Comparison of ENCODE assay signal across 8 cellular contexts in genomic region chr20:37345339-37346231, GRCh38. TPM values are rescaled to one million over a fixed set of nuclear protein-coding genes. Genes with fewer than 3 reads are reported as not detected.
DNase-seq lines count a peak whose midpoint lies in the region; ATAC-seq and TF ChIP-seq lines count a peak whose summit lies in the region.

Gene SRC (plus strand): TSS chr20:37346140. CDS start chr20:37384154, 38,014 bp downstream.

- H3K4me3 Mint-ChIP-seq in dendritic cell treated with granulocyte-macrophage colony-stimulating factor and Interleukin-4, amounts not matched to agents 40 ng/mL and 50 ng/mL, for 4 days: peak within 1 kb of the TSS; percentile 71

- H3K4me1 ChIP-seq in ACC112 (ENCODE audit: control insufficient read depth, insufficient read depth, low read length, unreplicated experiment): peaks cover 20% of the 10 kb centered on the region

- peak within 1 kb of the TSS; percentile 81 for H3K4me3 ChIP-seq in ACC112 (ENCODE audit: low read depth, low read length)

- in situ Hi-C loops in GM18951 (cut with MboI; ENCODE audit: low sequenced_read_pairs, unreplicated experiment): no loop called here

- TF ChIP-seq POLR2A in GM18951 (IDR thresholded peaks at IDR 0.05; ENCODE audit: extremely low read depth, insufficient read depth, insufficient read length): peak; percentile 54

- intact Hi-C loops in dendritic cell treated with granulocyte-macrophage colony-stimulating factor and Interleukin-4, amounts not matched to agents 40 ng/mL and 50 ng/mL, for 4 days (cut with micrococcal nuclease): loop anchor here (1.0 to 5.0 kb wide), 2 partner anchors 8 to 37 kb away; no protein-coding TSS in a partner anchor

- peaks cover 26% of the 10 kb centered on the region for H3K36me3 Mint-ChIP-seq in dendritic cell treated with granulocyte-macrophage colony-stimulating factor and Interleukin-4, amounts not matched to agents 40 ng/mL and 50 ng/mL, for 4 days (ENCODE audit: low read depth)

- H3K27me3 Mint-ChIP-seq in dendritic cell treated with granulocyte-macrophage colony-stimulating factor and Interleukin-4, amounts not matched to agents 40 ng/mL and 50 ng/mL, for 4 days: peaks cover 4% of the 10 kb centered on the region

- DNase-seq in NCI-H2029 treated with DMSO at 0.1 percent for 48 hours (lab: John Stamatoyannopoulos, UW) (peak; percentile 49), left lobe of liver (ENCODE audit: low spot score) (peak; percentile 69), SIG-M5 treated with dmso at 0.1 percent for 504 hours (lab: John Stamatoyannopoulos, UW; ENCODE audit: unreplicated experiment) (no peak)
- peak; percentile 25 to 27 for DNase-seq in activated CD4-positive, alpha-beta T cell treated with anti-CD3 and anti-CD28 coated beads for 24 hours (ENCODE audit: low read depth in 2 of 2)
- DNase-seq in stimulated activated CD4-positive, alpha-beta T cell treated with anti-CD3 and anti-CD28 coated beads, Interleukin-1b, Interleukin-23, amount 100 ng/mL, for 4 hours (ENCODE audit: low read depth in 2 of 2): peak; percentile 36 to 42

- peaks cover 74% of the 10 kb centered on the region for H3K4me1 Mint-ChIP-seq in dendritic cell treated with granulocyte-macrophage colony-stimulating factor and Interleukin-4, amounts not matched to agents 40 ng/mL and 50 ng/mL, for 4 days (ENCODE audit: low read depth)

- H3K27ac Mint-ChIP-seq in dendritic cell treated with granulocyte-macrophage colony-stimulating factor and Interleukin-4, amounts not matched to agents 40 ng/mL and 50 ng/mL, for 4 days: peak within 1 kb of the TSS; percentile 91

- H3K27ac ChIP-seq in ACC112 (ENCODE audit: low read depth, low read length): no peak within 1 kb of the TSS

- no peaks in the 10 kb centered on the region for H3K27me3 ChIP-seq in ACC112 (ENCODE audit: insufficient read depth, low read length)

- peak; percentile 84 for ATAC-seq in left lobe of liver

- H2AFZ ChIP-seq in ACC112 (ENCODE audit: low read length, unreplicated experiment): peak within 1 kb of the TSS; percentile 82

- H3K36me3 ChIP-seq in ACC112 (ENCODE audit: insufficient read depth, low read length): no peaks in the 10 kb centered on the region

- H3K9me3 Mint-ChIP-seq in dendritic cell treated with granulocyte-macrophage colony-stimulating factor and Interleukin-4, amounts not matched to agents 40 ng/mL and 50 ng/mL, for 4 days: no peaks in the 10 kb centered on the region

- peaks cover 28% of the 10 kb centered on the region for H3K79me2 ChIP-seq in ACC112 (ENCODE audit: control insufficient read depth, insufficient read depth, low read length, unreplicated experiment)

RNA-seq across cellular contexts. Expression of gene SRC, which starts in this region (rescaled TPM):
- total RNA-seq in left lobe of liver: 9.6 TPM
